19 cellular contexts compared by ENCODE assay signal in genomic region chr7:37119296-37119695, GRCh38.
DNase-seq lines count a peak whose midpoint lies in the region; ATAC-seq, FAIRE-seq and TF ChIP-seq lines count a peak whose summit lies in the region.
"Had no signal": no experiment of that assay in that cellular context is flagged by ENCODE, and none has a peak within 500 bp of the region (broad histone marks: within the 10 kb centered on the region; RNA-seq: fewer than 3 reads in every experiment).

No MANE protein-coding gene starts in this region.

- no TSS peak for BruUV-seq in HepG2 (replicated peaks; lab: Mats Ljungman, UMichigan)

- in situ Hi-C loops in HepG2 (cut with HindIII; ENCODE audit: extremely low pct_ligation_motif_present, low pct_unique_long_range_greater_than_20kb), result no loop called here

- CTCF ChIA-PET in HepG2 (lab: Yijun Ruan, JAX; ENCODE audit: low intra/inter-chr PET ratio, low total read pairs), result no interaction called here

- H3K9ac ChIP-seq in HepG2 (ENCODE audit: insufficient read depth, low read depth, low read length), result no peak overlapping the region
- H3K9ac ChIP-seq: KMS-11 had no signal

- TF ChIP-seq RAD21 in HepG2 (CRISPR knock-in tag; IDR thresholded peaks at IDR 0.05), result no peak

- 100% methylated on average over 1 of the region's 1 CpG for WGBS in HepG2 (ENCODE audit: low lambda C conversion rate)
- WGBS in right lobe of liver (ENCODE audit: insufficient coverage, low coverage, low lambda C conversion rate, missing lambda C conversion rate), result 100% methylated on average over 1 of the region's 1 CpG

- H3K4me3 Mint-ChIP-seq in chondrocyte (ENCODE audit: unreplicated experiment) (no peak overlapping the region), memory B cell (no peak overlapping the region)

- no peaks in the 10 kb centered on the region for H3K79me2 ChIP-seq in HepG2 (ENCODE audit: insufficient read depth, low read length)

- no peak for TF ChIP-seq EP300 in HepG2 (IDR thresholded peaks at IDR 0.05; ENCODE audit: low read depth in 2 of 2, low read length in 2 of 2)
- TF ChIP-seq EP300 in HepG2 (CRISPR knock-in tag; IDR thresholded peaks at IDR 0.05; ENCODE audit: borderline replicate concordance), result no peak

- intact Hi-C loops in HepG2 (cut with micrococcal nuclease; ENCODE audit: unreplicated experiment), result loop anchor here (5.0 kb wide), 1 partner anchor 33 kb away; no protein-coding TSS in a partner anchor
- intact Hi-C loops in right lobe of liver (cut with DNase I), result no loop called here
- intact Hi-C loops in mucosa of descending colon (cut with DNase I, micrococcal nuclease), result no loop called here

- POLR2A ChIA-PET in HepG2 (lab: Yijun Ruan, JAX), result no interaction called here

- H3K4me1 ChIP-seq in HepG2 (ENCODE audit: insufficient read depth, low read length), result peaks cover 5% of the 10 kb centered on the region; the same call in 1 of the 2 replicates
- no peaks in the 10 kb centered on the region for H3K4me1 ChIP-seq in right lobe of liver
- no peaks in the 10 kb centered on the region for H3K4me1 ChIP-seq in mucosa of descending colon (ENCODE audit: low read depth)
- H3K4me1 ChIP-seq: SJCRH30 had no signal

- peak overlapping the region; percentile 71 for H3K27ac Mint-ChIP-seq in chondrocyte (ENCODE audit: unreplicated experiment)
- H3K27ac Mint-ChIP-seq in memory B cell, result peak overlapping the region; percentile 72

- TF ChIP-seq POLR2A in HepG2 (IDR thresholded peaks at IDR 0.05; ENCODE audit: insufficient read depth in 1 of 2, low read depth in 2 of 2, low read length in 2 of 2) (no peak), right lobe of liver (IDR thresholded peaks at IDR 0.05) (no peak)

- H3K27ac ChIP-seq in HepG2 (ENCODE audit: extremely low read length, insufficient read depth, low read length) (no peak overlapping the region), right lobe of liver (no peak overlapping the region)
- H3K27ac ChIP-seq: C4-2B, KMS-11, SJCRH30 had no signal

- H3K36me3 Mint-ChIP-seq in chondrocyte (ENCODE audit: low read depth) (peaks cover 3% of the 10 kb centered on the region), memory B cell (peaks cover 27% of the 10 kb centered on the region)

- no peak overlapping the region for H3K4me3 ChIP-seq in HepG2 (replicated peaks in 1 of 3; ENCODE audit: insufficient read depth in 1 of 3, low read depth in 2 of 3, low read length in 3 of 3)
- no peak overlapping the region for H3K4me3 ChIP-seq in right lobe of liver
- no peak overlapping the region for H3K4me3 ChIP-seq in mucosa of descending colon
- H3K4me3 ChIP-seq: SJCRH30 had no signal

- H3K27me3 ChIP-seq in HepG2 (ENCODE audit: control insufficient read depth in 1 of 2, insufficient read depth in 2 of 2, low read length in 2 of 2), result no peaks in the 10 kb centered on the region; a peak in 1 of 5 replicates
- H3K27me3 ChIP-seq in right lobe of liver, result no peaks in the 10 kb centered on the region
- H3K27me3 ChIP-seq: SJCRH30 had no signal

- no peaks in the 10 kb centered on the region for H4K20me1 ChIP-seq in HepG2 (ENCODE audit: insufficient read depth, low read length)

- H2AFZ ChIP-seq in HepG2 (ENCODE audit: low read length), result no peak overlapping the region

- peaks cover 22% of the 10 kb centered on the region for H3K9me3 Mint-ChIP-seq in chondrocyte (ENCODE audit: low read depth)
- H3K9me3 Mint-ChIP-seq in memory B cell, result no peaks in the 10 kb centered on the region

- H3K9me3 ChIP-seq in HepG2 (ENCODE audit: low read length), result 0 out of 2 replicates have a peak, but pooled peaks cover 6% of the 10 kb centered on the region
- H3K9me3 ChIP-seq in right lobe of liver, result no peaks in the 10 kb centered on the region
- no peaks in the 10 kb centered on the region for H3K9me3 ChIP-seq in mucosa of descending colon
- H3K9me3 ChIP-seq: SJCRH30 had no signal

- DNase-seq in HepG2 (ENCODE audit: low spot score) (no peak), right lobe of liver (no peak), chondrocyte (ENCODE audit: low spot score) (no peak), memory B cell (ENCODE audit: low spot score in 2 of 2) (no peak), inferior parietal cortex (ENCODE audit: extremely low spot score) (no peak), mucosa of descending colon (no peak), NCI-H2227 treated with DMSO at 0.1 percent for 48 hours (lab: John Stamatoyannopoulos, UW) (no peak)
- no peak for DNase-seq in activated CD8-positive, alpha-beta memory T cell treated with anti-CD3 and anti-CD28 coated beads for 24 hours
- DNase-seq: 8988T, H7, MV-4-11, NCI-H2081 treated with DMSO at 0.1 percent for 48 hours, NCI-H446 treated with DMSO at 0.1 percent for 48 hours, NCI-H526 treated with DMSO at 0.1 percent for 48 hours, OCI-M1, SJCRH30 had no signal

- no peak overlapping the region for H3K4me2 ChIP-seq in HepG2 (ENCODE audit: low read depth, low read length)
- H3K4me2 ChIP-seq: KMS-11 had no signal

- no peak for ATAC-seq in HepG2
- ATAC-seq in right lobe of liver, result no peak
- no peak for ATAC-seq in memory B cell (ENCODE audit: low read depth)
- no peak for ATAC-seq in mucosa of descending colon

- H3K36me3 ChIP-seq in HepG2 (replicated peaks in 1 of 2; ENCODE audit: control insufficient read depth in 1 of 2, insufficient read depth in 2 of 2, low read length in 2 of 2), result no peaks in the 10 kb centered on the region
- no peaks in the 10 kb centered on the region for H3K36me3 ChIP-seq in right lobe of liver
- H3K36me3 ChIP-seq in mucosa of descending colon (ENCODE audit: low read depth), result no peaks in the 10 kb centered on the region
- H3K36me3 ChIP-seq: SJCRH30 had no signal

- no peak for TF ChIP-seq CTCF in HepG2 (CRISPR knock-in tag; IDR thresholded peaks at IDR 0.05)
- TF ChIP-seq CTCF in right lobe of liver (IDR thresholded peaks at IDR 0.05), result no peak
- no peak for TF ChIP-seq CTCF in chondrocyte (IDR thresholded peaks at IDR 0.05)
- no peak for TF ChIP-seq CTCF in mucosa of descending colon (IDR thresholded peaks at IDR 0.05)

- FAIRE-seq in HepG2 (lab: Jason Lieb, UNC), result no peak
- FAIRE-seq: RCC 7860 had no signal

- peaks cover 6% of the 10 kb centered on the region for H3K27me3 Mint-ChIP-seq in chondrocyte (ENCODE audit: low read depth)
- H3K27me3 Mint-ChIP-seq in memory B cell, result no peaks in the 10 kb centered on the region

- H3K4me1 Mint-ChIP-seq in chondrocyte (ENCODE audit: low read depth), result peaks cover 10% of the 10 kb centered on the region
- peaks cover 28% of the 10 kb centered on the region for H3K4me1 Mint-ChIP-seq in memory B cell

TF ChIP-seq in HepG2, 621 proteins besides CTCF, POLR2A, EP300 and RAD21:
- TF ChIP-seq CEBPZ (IDR thresholded peaks at IDR 0.05; ENCODE audit: low read length) (no peak), ZNF430 (CRISPR knock-in tag; IDR thresholded peaks at IDR 0.05) (no peak), FOXJ3 (CRISPR knock-in tag; IDR thresholded peaks at IDR 0.05; ENCODE audit: borderline replicate concordance) (no peak), ATF7 (IDR thresholded peaks at IDR 0.05) (0 out of 2 replicates have a peak, but pooled peaks have one; percentile 11), ATF7 (CRISPR knock-in tag; IDR thresholded peaks at IDR 0.05) (no peak)
